Comparison of ENCODE assay signal across 8 cellular contexts in genomic region chr2:203240491-203240890, GRCh38. TPM values are rescaled to one million over a fixed set of nuclear protein-coding genes. Genes with fewer than 3 reads are reported as not detected.
DNase-seq lines count a peak whose midpoint lies in the region; ATAC-seq, FAIRE-seq and TF ChIP-seq lines count a peak whose summit lies in the region.

No MANE protein-coding gene starts in this region.

- peaks cover 11% of the 10 kb centered on the region for H3K4me1 ChIP-seq in keratinocyte (ENCODE audit: control insufficient read depth, extremely low read depth, insufficient read depth, low read length)

- H3K4me3 ChIP-seq in keratinocyte (ENCODE audit: control insufficient read depth in 2 of 3, extremely low read depth in 1 of 3, insufficient read depth in 2 of 3, low read depth in 1 of 3, low read length in 3 of 3), result peak overlapping the region in 1 of 3 experiments; percentile 97

- H3K27ac ChIP-seq in keratinocyte (ENCODE audit: control insufficient read depth, insufficient read depth, low read length), result no peak overlapping the region

- no peaks in the 10 kb centered on the region for H3K27me3 Mint-ChIP-seq in stimulated activated naive CD8-positive, alpha-beta T cell treated with anti-CD3 and anti-CD28 coated beads, Interleukin-15, Interleukin-2, amounts not matched to agents 100 ng/mL and 50 ng/mL, for 24 hours
- no peaks in the 10 kb centered on the region for H3K27me3 Mint-ChIP-seq in activated CD8-positive, alpha-beta T cell treated with anti-CD3 and anti-CD28 coated beads, Interleukin-2, amount 10 ng/mL, durations not matched to agents 7 days and 5 days (ENCODE audit: low read depth)

- peak overlapping the region; percentile 99 for H3K27ac Mint-ChIP-seq in stimulated activated naive CD8-positive, alpha-beta T cell treated with anti-CD3 and anti-CD28 coated beads, Interleukin-15, Interleukin-2, amounts not matched to agents 100 ng/mL and 50 ng/mL, for 24 hours
- peak overlapping the region; percentile 98 for H3K27ac Mint-ChIP-seq in activated CD8-positive, alpha-beta T cell treated with anti-CD3 and anti-CD28 coated beads, Interleukin-2, amount 10 ng/mL, durations not matched to agents 7 days and 5 days

- TF ChIP-seq CTCF in keratinocyte (optimal IDR thresholded peaks at IDR 0.05 in 1 of 3, IDR thresholded peaks at IDR 0.05 in 1 of 3, conservative IDR thresholded peaks at IDR 0.05 in 1 of 3; ENCODE audit: extremely low read depth in 1 of 3, insufficient read depth in 2 of 3, low read length in 3 of 3), result no peak

- peaks cover 13% of the 10 kb centered on the region for H3K79me2 ChIP-seq in keratinocyte (ENCODE audit: control insufficient read depth, insufficient read depth, low read length)

- H3K36me3 Mint-ChIP-seq in stimulated activated naive CD8-positive, alpha-beta T cell treated with anti-CD3 and anti-CD28 coated beads, Interleukin-15, Interleukin-2, amounts not matched to agents 100 ng/mL and 50 ng/mL, for 24 hours (ENCODE audit: low read depth), result peaks cover 38% of the 10 kb centered on the region
- H3K36me3 Mint-ChIP-seq in activated CD8-positive, alpha-beta T cell treated with anti-CD3 and anti-CD28 coated beads, Interleukin-2, amount 10 ng/mL, durations not matched to agents 7 days and 5 days (ENCODE audit: low read depth), result peaks cover 36% of the 10 kb centered on the region

- no peaks in the 10 kb centered on the region for H3K27me3 ChIP-seq in keratinocyte (ENCODE audit: control insufficient read depth, extremely low read depth, insufficient read depth, low read length)

- H3K4me3 Mint-ChIP-seq in stimulated activated naive CD8-positive, alpha-beta T cell treated with anti-CD3 and anti-CD28 coated beads, Interleukin-15, Interleukin-2, amounts not matched to agents 100 ng/mL and 50 ng/mL, for 24 hours, result peak overlapping the region; percentile 98
- H3K4me3 Mint-ChIP-seq in activated CD8-positive, alpha-beta T cell treated with anti-CD3 and anti-CD28 coated beads, Interleukin-2, amount 10 ng/mL, durations not matched to agents 7 days and 5 days, result peak overlapping the region; percentile 97

- no peak overlapping the region for H2AFZ ChIP-seq in keratinocyte (ENCODE audit: control insufficient read depth, low read length)

- no peaks in the 10 kb centered on the region for H3K9me3 Mint-ChIP-seq in stimulated activated naive CD8-positive, alpha-beta T cell treated with anti-CD3 and anti-CD28 coated beads, Interleukin-15, Interleukin-2, amounts not matched to agents 100 ng/mL and 50 ng/mL, for 24 hours
- H3K9me3 Mint-ChIP-seq in activated CD8-positive, alpha-beta T cell treated with anti-CD3 and anti-CD28 coated beads, Interleukin-2, amount 10 ng/mL, durations not matched to agents 7 days and 5 days (ENCODE audit: insufficient read depth), result no peaks in the 10 kb centered on the region

- no peak for ATAC-seq in stimulated activated naive CD8-positive, alpha-beta T cell treated with anti-CD3 and anti-CD28 coated beads, Interleukin-15, Interleukin-2, amounts not matched to agents 100 U/mL and 50 U/mL, for 24 hours
- no peak for ATAC-seq in activated CD8-positive, alpha-beta T cell treated with anti-CD3 and anti-CD28 coated beads, Interleukin-2, amount 10 ng/mL, durations not matched to agents 7 days and 5 days
- ATAC-seq in GM19035 (IDR thresholded peaks at IDR 0.05; ENCODE audit: unreplicated experiment), result no peak

- peaks cover 0 to 3% of the 10 kb centered on the region in 2 experiments for H3K36me3 ChIP-seq in keratinocyte (ENCODE audit: control insufficient read depth in 2 of 2, extremely low read depth in 1 of 2, insufficient read depth in 2 of 2, low read length in 2 of 2)

- POLR2A ChIA-PET in activated CD8-positive, alpha-beta T cell treated with anti-CD3 and anti-CD28 coated beads, Interleukin-2, amount 10 ng/mL, durations not matched to agents 7 days and 5 days (lab: Charles Lee), result interaction anchor here (2.4 kb wide), 1 partner anchor 575 kb away, joined by 6 read pairs; no protein-coding TSS in a partner anchor

- dilution Hi-C loops in keratinocyte (cut with MboI; ENCODE audit: extremely low pct_ligation_motif_present, low sequenced_read_pairs), result no loop called here

- H3K9ac ChIP-seq in keratinocyte (ENCODE audit: control insufficient read depth, extremely low read depth, insufficient read depth, low read length), result no peak overlapping the region

- no peaks in the 10 kb centered on the region for H3K9me1 ChIP-seq in keratinocyte (ENCODE audit: control insufficient read depth, extremely low read depth, insufficient read depth, low read length)

- no peaks in the 10 kb centered on the region for H3K9me3 ChIP-seq in keratinocyte (ENCODE audit: control insufficient read depth, low read depth, low read length)

- DNase-seq in stimulated activated naive CD8-positive, alpha-beta T cell treated with anti-CD3 and anti-CD28 coated beads, Interleukin-15, Interleukin-2, amounts not matched to agents 100 U/mL and 50 U/mL, for 24 hours, result no peak
- no peak for DNase-seq in activated CD8-positive, alpha-beta T cell treated with anti-CD3 and anti-CD28 coated beads, Interleukin-2, amount 10 ng/mL, durations not matched to agents 7 days and 5 days
- DNase-seq in keratinocyte (ENCODE audit: low read depth, low spot score) (no peak), HK-2 (ENCODE audit: unreplicated experiment) (no peak), NCI-H2107 treated with DMSO at 0.1 percent for 48 hours (lab: John Stamatoyannopoulos, UW; ENCODE audit: unreplicated experiment) (no peak)
- no peak for DNase-seq in stimulated activated CD4-positive, alpha-beta T cell treated with anti-CD3 and anti-CD28 coated beads, Interleukin-2, amount 100 ng/mL, for 24 hours

- peaks cover 47% of the 10 kb centered on the region for H3K4me1 Mint-ChIP-seq in stimulated activated naive CD8-positive, alpha-beta T cell treated with anti-CD3 and anti-CD28 coated beads, Interleukin-15, Interleukin-2, amounts not matched to agents 100 ng/mL and 50 ng/mL, for 24 hours (ENCODE audit: low read depth)
- peaks cover 30% of the 10 kb centered on the region for H3K4me1 Mint-ChIP-seq in activated CD8-positive, alpha-beta T cell treated with anti-CD3 and anti-CD28 coated beads, Interleukin-2, amount 10 ng/mL, durations not matched to agents 7 days and 5 days (ENCODE audit: low read depth)

- CTCF ChIA-PET in activated CD8-positive, alpha-beta T cell treated with anti-CD3 and anti-CD28 coated beads, Interleukin-2, amount 10 ng/mL, durations not matched to agents 7 days and 5 days (lab: Charles Lee), result interaction anchor here (0.8 to 2.4 kb wide), 4 partner anchors 9 to 669 kb away, joined by 3 to 7 read pairs (median 4); no protein-coding TSS in a partner anchor

- no peaks in the 10 kb centered on the region for H4K20me1 ChIP-seq in keratinocyte (ENCODE audit: control insufficient read depth, extremely low read depth, insufficient read depth, low read length)

- peak overlapping the region; percentile 90 for H3K4me2 ChIP-seq in keratinocyte (ENCODE audit: control insufficient read depth, extremely low read depth, insufficient read depth, low read depth, low read length)

- no peak for FAIRE-seq in keratinocyte (lab: Jason Lieb, UNC)

RNA-seq across cellular contexts. Expression of gene CYP20A1, which starts 1.7 kb away (rescaled TPM):
- 10 to 100 TPM; 18.4 to 21.1 TPM for total RNA-seq in activated CD8-positive, alpha-beta T cell treated with anti-CD3 and anti-CD28 coated beads, Interleukin-2, amount 10 ng/mL, durations not matched to agents 7 days and 5 days
- polyA plus RNA-seq in keratinocyte, result 5.3 to 11.6 TPM (median 8.9 TPM) in 3 replicates
- polyA plus RNA-seq in keratinocyte (2011; ENCODE audit: low read depth), result 3.3 TPM
- 6.0 and 8.2 TPM in 2 replicates for polyA plus RNA-seq in keratinocyte (2011; cell fraction: cytosol; rRNA removed)
- 11.0 and 11.2 TPM in 2 replicates for polyA plus RNA-seq in keratinocyte (2011; cell fraction: nucleus; rRNA removed)
- polyA plus RNA-seq in keratinocyte (2012; ENCODE audit: low replicate concordance), result 6.1 and 8.4 TPM in 2 replicates
- polyA minus RNA-seq in keratinocyte, result 2.7 to 14.7 TPM (median 9.2 TPM) in 3 replicates
- polyA minus RNA-seq in keratinocyte (2011; cell fraction: cytosol; rRNA and poly(A)+ RNA removed), result 8.8 TPM
- polyA minus RNA-seq in keratinocyte (2011; cell fraction: nucleus; rRNA and poly(A)+ RNA removed), result 11.5 and 21.0 TPM in 2 replicates
